In genomic region chr11:3867209-3868071, GRCh38 we compare ENCODE assay signal across 8 cellular contexts. TPM values are rescaled to one million over a fixed set of nuclear protein-coding genes. Genes with fewer than 3 reads are reported as not detected.
DNase-seq lines count a peak whose midpoint lies in the region; ATAC-seq and TF ChIP-seq lines count a peak whose summit lies in the region.

No MANE protein-coding gene starts in this region.

- peak overlapping the region in 4 of 5 donors; percentile 0 to 57 (median 24) for H3K9ac ChIP-seq in subcutaneous abdominal adipose tissue (ENCODE audit: low read length in 5 of 5)

- H3K4me1 ChIP-seq in cardiac muscle cell (ENCODE audit: low read depth), result peaks cover 23% of the 10 kb centered on the region
- peaks cover 6 to 45% (median 37%) of the 10 kb centered on the region in 5 donors for H3K4me1 ChIP-seq in subcutaneous abdominal adipose tissue (ENCODE audit: control insufficient read depth in 5 of 5, insufficient read depth in 5 of 5, low read length in 5 of 5)

- H3K4me3 ChIP-seq in cardiac muscle cell (no peak overlapping the region), subcutaneous abdominal adipose tissue (ENCODE audit: low read depth in 1 of 5, low read length in 5 of 5) (no peak overlapping the region), WERI-Rb-1 (ENCODE audit: low read depth, low read length) (no peak overlapping the region)

- DNase-seq in Daoy (ENCODE audit: low read depth) (peak; percentile 15), RPMI8226 (peak; percentile 68), cardiac muscle cell (ENCODE audit: low read depth in 1 of 2, low spot score in 1 of 2) (peak; percentile 79 to 92), kidney tubule cell (ENCODE audit: low spot score) (no peak), DMS 273 (lab: John Stamatoyannopoulos, UW; ENCODE audit: unreplicated experiment) (no peak), WERI-Rb-1 (no peak)

- peak overlapping the region; percentile 2 for H3K27ac ChIP-seq in cardiac muscle cell
- peak overlapping the region; percentile 60 for H3K27ac ChIP-seq in subcutaneous abdominal adipose tissue (ENCODE audit: low read depth, low read length)
- no peak overlapping the region for H3K27ac ChIP-seq in WERI-Rb-1

- TF ChIP-seq CTCF in cardiac muscle cell (IDR thresholded peaks at IDR 0.05; ENCODE audit: low read depth, low read length), result no peak
- no peak for TF ChIP-seq CTCF in WERI-Rb-1 (IDR thresholded peaks at IDR 0.05; ENCODE audit: low read depth, low read length)

- peaks cover 51% of the 10 kb centered on the region for H3K27me3 ChIP-seq in cardiac muscle cell
- no peaks in the 10 kb centered on the region for H3K27me3 ChIP-seq in subcutaneous abdominal adipose tissue (ENCODE audit: control insufficient read depth in 5 of 5, insufficient read depth in 4 of 5, low read length in 5 of 5)
- H3K27me3 ChIP-seq in WERI-Rb-1 (ENCODE audit: insufficient read depth, low read depth, severe bottlenecking), result no peaks in the 10 kb centered on the region

- ATAC-seq in GM21723 (IDR thresholded peaks at IDR 0.05; ENCODE audit: unreplicated experiment), result peak; percentile 53

- H3K36me3 ChIP-seq in cardiac muscle cell (no peaks in the 10 kb centered on the region), subcutaneous abdominal adipose tissue (ENCODE audit: control insufficient read depth in 5 of 5, insufficient read depth in 5 of 5, low read length in 5 of 5) (no peaks in the 10 kb centered on the region), WERI-Rb-1 (no peaks in the 10 kb centered on the region)

- H3K9me3 ChIP-seq in cardiac muscle cell (ENCODE audit: low read depth) (no peaks in the 10 kb centered on the region), subcutaneous abdominal adipose tissue (ENCODE audit: control insufficient read depth in 5 of 5, low read length in 5 of 5) (no peaks in the 10 kb centered on the region), WERI-Rb-1 (ENCODE audit: severe bottlenecking) (no peaks in the 10 kb centered on the region)

RNA-seq across cellular contexts. Expression of gene STIM1, which starts 12.0 kb away (rescaled TPM):
- 7.7 and 13.5 TPM in 2 replicates for total RNA-seq in Daoy (2014; rRNA removed; shearing (Covaris generic))
- total RNA-seq in cardiac muscle cell, result 23.1 and 60.0 TPM in 2 replicates
- 16.1 and 33.1 TPM in 2 replicates for polyA plus RNA-seq in cardiac muscle cell

RNA-seq across cellular contexts. Expression of gene RHOG, which starts 26.7 kb away (rescaled TPM):
- total RNA-seq in Daoy (2014; rRNA removed; shearing (Covaris generic)), result 13.4 and 17.3 TPM in 2 replicates
- 31.4 and 39.1 TPM in 2 replicates for total RNA-seq in cardiac muscle cell
- polyA plus RNA-seq in cardiac muscle cell, result 29.2 and 30.1 TPM in 2 replicates

RNA-seq across cellular contexts. Expression of gene PGAP2, which starts 59.1 kb away (rescaled TPM):
- total RNA-seq in Daoy (2014; rRNA removed; shearing (Covaris generic)), result 6.8 and 14.5 TPM in 2 replicates
- 13.0 and 18.2 TPM in 2 replicates for total RNA-seq in cardiac muscle cell
- 24.9 and 26.7 TPM in 2 replicates for polyA plus RNA-seq in cardiac muscle cell

Comparison
In these comparisons a context has a peak if more than half of its experiments do, and no peak if none do; other contexts are left out.
1. DNase-seq: peak in Daoy (single experiment), RPMI8226 (single experiment) and cardiac muscle cell (2 of 2); none in kidney tubule cell (single experiment), DMS 273 (single experiment) and WERI-Rb-1 (single experiment).